Comparison of ENCODE assay signal across 8 cellular contexts in the genomic region with DNA sequence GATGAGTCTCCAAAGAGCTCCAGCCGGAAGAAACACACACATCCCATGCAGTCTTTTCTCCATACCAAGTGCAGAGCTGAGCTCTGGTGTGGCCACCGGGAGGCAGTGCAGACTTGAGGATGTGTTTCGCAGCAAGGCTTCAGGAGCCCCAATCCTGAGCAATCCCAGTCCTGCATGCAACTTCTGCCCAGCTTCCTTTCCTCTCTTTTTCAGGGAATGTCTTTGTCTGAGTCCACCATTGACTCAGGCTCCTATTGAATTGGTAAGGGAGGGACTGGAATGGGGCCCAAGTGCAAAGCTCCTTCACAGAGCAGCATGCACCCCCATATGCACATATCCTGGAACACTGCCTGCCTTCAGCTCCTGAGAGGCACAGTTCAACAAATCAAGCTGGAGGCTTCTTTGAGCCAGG. TPM values are rescaled to one million over a fixed set of nuclear protein-coding genes. Genes with fewer than 3 reads are reported as not detected.
DNase-seq lines count a peak whose midpoint lies in the region; ATAC-seq and TF ChIP-seq lines count a peak whose summit lies in the region.

No MANE protein-coding gene starts in this region.

- H3K79me2 ChIP-seq in Karpas-422 (ENCODE audit: low read length) (no peaks in the 10 kb centered on the region), PC-3 (ENCODE audit: low read length) (no peaks in the 10 kb centered on the region)

- no TSS peak for BruUV-seq in PC-3 (replicated peaks; lab: Mats Ljungman, UMichigan)

- H3K27ac ChIP-seq in Karpas-422 (ENCODE audit: low read length), result no peak overlapping the region
- no peak overlapping the region for H3K27ac ChIP-seq in PC-3 (ENCODE audit: low read length)
- H3K27ac ChIP-seq in right cardiac atrium (ENCODE audit: low read length), result no peak overlapping the region

- H3K4me1 ChIP-seq in Karpas-422 (ENCODE audit: low read length) (peaks cover 3% of the 10 kb centered on the region; the same call in 1 of the 2 replicates), PC-3 (ENCODE audit: insufficient read depth, low read length) (no peaks in the 10 kb centered on the region), right cardiac atrium (ENCODE audit: control insufficient read depth, insufficient read depth, low read length) (no peaks in the 10 kb centered on the region)

- intact Hi-C loops in PC-3 (cut with micrococcal nuclease), result loop anchor here (2.0 kb wide), 2 partner anchors 64 to 112 kb away; a partner anchor contains a TSS
- intact Hi-C loops in right cardiac atrium (cut with DNase I), result no loop called here

- POLR2A ChIA-PET in PC-3 (lab: Charles Lee; ENCODE audit: unreplicated experiment), result no interaction called here

- no peak overlapping the region for H3K4me3 ChIP-seq in Karpas-422 (ENCODE audit: low read length)
- H3K4me3 ChIP-seq in PC-3 (ENCODE audit: low read length), result no peak overlapping the region
- no peak overlapping the region for H3K4me3 ChIP-seq in right cardiac atrium (ENCODE audit: low read length)
- no peak overlapping the region for H3K4me3 ChIP-seq in retinal pigment epithelial cell (ENCODE audit: low read length)

- H4K20me1 ChIP-seq in Karpas-422 (ENCODE audit: insufficient read depth, low read depth, low read length) (no peaks in the 10 kb centered on the region), PC-3 (ENCODE audit: low read length) (no peaks in the 10 kb centered on the region)

- no peak overlapping the region for H3K9ac ChIP-seq in Karpas-422 (ENCODE audit: low read length)
- H3K9ac ChIP-seq in PC-3 (ENCODE audit: low read length), result no peak overlapping the region

- H3K9me3 ChIP-seq in Karpas-422 (ENCODE audit: low read length), result no peaks in the 10 kb centered on the region
- H3K9me3 ChIP-seq in PC-3 (ENCODE audit: low read length), result no peaks in the 10 kb centered on the region
- no peaks in the 10 kb centered on the region for H3K9me3 ChIP-seq in right cardiac atrium (ENCODE audit: control insufficient read depth, low read length)

- peak; percentile 100 for ATAC-seq in PC-3
- ATAC-seq in right cardiac atrium, result peak; percentile 93 to 94
- no peak for ATAC-seq in HG03108 (IDR thresholded peaks at IDR 0.05; ENCODE audit: unreplicated experiment)
- ATAC-seq in GM21447 (IDR thresholded peaks at IDR 0.05; ENCODE audit: unreplicated experiment), result no peak

- CTCF ChIA-PET in PC-3 (lab: Charles Lee), result interaction anchor here (0.5 to 1.2 kb wide), 9 partner anchors 9 to 572 kb away, joined by 3 to 11 read pairs (median 3); no protein-coding TSS in a partner anchor

- H3K36me3 ChIP-seq in Karpas-422 (ENCODE audit: insufficient read depth, low read length) (no peaks in the 10 kb centered on the region), PC-3 (ENCODE audit: low read depth, low read length) (no peaks in the 10 kb centered on the region)

- no peaks in the 10 kb centered on the region for H3K27me3 ChIP-seq in Karpas-422 (ENCODE audit: low read length)
- H3K27me3 ChIP-seq in PC-3 (ENCODE audit: low read length), result peaks cover 26% of the 10 kb centered on the region
- no peaks in the 10 kb centered on the region for H3K27me3 ChIP-seq in right cardiac atrium (ENCODE audit: control insufficient read depth, insufficient read depth)

- H3K4me2 ChIP-seq in Karpas-422 (ENCODE audit: low read depth, low read length, poor library complexity, severe bottlenecking) (no peak overlapping the region), PC-3 (ENCODE audit: low read length) (no peak overlapping the region)

- H3F3A ChIP-seq in PC-3 (ENCODE audit: low read length, unreplicated experiment), result no peaks in the 10 kb centered on the region

- TF ChIP-seq CTCF in PC-3 (conservative IDR thresholded peaks at IDR 0.05; ENCODE audit: low read depth, low read length) (peak; percentile 91), retinal pigment epithelial cell (conservative IDR thresholded peaks at IDR 0.05; ENCODE audit: low read depth, low read length) (peak; percentile 94)

- H2AFZ ChIP-seq in Karpas-422 (ENCODE audit: low read length) (no peak overlapping the region), PC-3 (ENCODE audit: low read length) (no peak overlapping the region)

- DNase-seq in EL (peak; percentile 84), Karpas-422 (peak; percentile 68), PC-3 (peak; percentile 84), amniotic stem cell (lab: John Stamatoyannopoulos, UW) (peak; percentile 51), right cardiac atrium (peak; percentile 65 to 84 (median 80)), retinal pigment epithelial cell (ENCODE audit: low read depth) (peak; percentile 29)

- H3K9me2 ChIP-seq in Karpas-422 (replicated peaks; ENCODE audit: insufficient read depth, low read length) (no peaks in the 10 kb centered on the region), PC-3 (replicated peaks; ENCODE audit: low read length) (no peaks in the 10 kb centered on the region)

- 8% methylated on average over 3 of the region's 3 CpGs for WGBS in right cardiac atrium

RNA-seq across cellular contexts. Expression of a gene that starts 50.5 kb away (rescaled TPM):
- total RNA-seq in Karpas-422 (2014; rRNA removed; shearing (Covaris generic); ENCODE audit: low replicate concordance), result not detected in 2 replicates
- not detected in 2 replicates for total RNA-seq in PC-3 (2014; rRNA removed)
- 1 to 10 TPM in 3 of 4 donors, under 1 TPM in 1; 0.67 to 3.3 (median 2.7) TPM for total RNA-seq in right cardiac atrium
- 8.0 TPM for polyA plus RNA-seq in right cardiac atrium

Comparison
In these comparisons a context has a peak if more than half of its experiments do, and no peak if none do; other contexts are left out.
1. DNase-seq: peak in every context shown above with its lines; median percentile 84 in EL; 84 in PC-3; 80 in right cardiac atrium; 68 in Karpas-422; 51 in amniotic stem cell; 29 in retinal pigment epithelial cell.
2. ATAC-seq: peak in PC-3 (single experiment) and right cardiac atrium (2 of 2); none in HG03108 (single experiment) and GM21447 (single experiment).